23 cellular contexts compared by ENCODE assay signal in the genomic region with DNA sequence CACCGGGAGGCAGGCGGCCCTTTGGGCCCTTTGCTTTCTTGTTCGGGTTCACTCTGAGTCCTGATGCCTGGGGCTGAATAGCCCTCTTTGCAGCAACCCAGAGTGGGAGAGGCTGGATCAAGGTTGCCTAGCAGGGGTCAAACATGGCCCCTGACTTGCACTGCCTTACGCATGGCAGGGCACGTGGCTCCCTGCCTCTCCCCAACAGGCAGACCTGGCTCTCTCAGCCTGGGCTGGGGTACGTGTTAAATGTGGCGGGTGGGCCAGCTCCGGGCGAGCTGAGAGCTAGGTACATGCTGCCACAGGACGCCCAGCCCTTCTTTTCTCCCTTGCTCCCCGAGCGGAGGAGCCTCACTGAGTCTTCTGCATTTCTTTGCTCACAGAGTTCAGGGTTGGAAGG. TPM values are rescaled to one million over a fixed set of nuclear protein-coding genes. Genes with fewer than 3 reads are reported as not detected.
"Had no signal": no experiment of that assay in that cellular context is flagged by ENCODE, and none has a peak within 500 bp of the region (broad histone marks: within the 10 kb centered on the region; RNA-seq: fewer than 3 reads in every experiment).

No MANE protein-coding gene starts in this region.

- H3K4me3 ChIP-seq: breast epithelium, gastrocnemius medialis, left lung, mucosa of descending colon, sigmoid colon, suprapubic skin, upper lobe of left lung had no signal

- H3K27me3 ChIP-seq: breast epithelium, gastrocnemius medialis, left lung, sigmoid colon, suprapubic skin, upper lobe of left lung had no signal

- H3K4me1 ChIP-seq: gastrocnemius medialis, sigmoid colon had no signal

- H3K4me3 Mint-ChIP-seq: activated naive CD4-positive, alpha-beta T cell treated with anti-CD3 and anti-CD28 coated beads, Interleukin-2, amount 50 U/mL, for 24 hours; activated T-cell treated with anti-CD3 and anti-CD28 coated beads, Interleukin-2, amount 50 U/mL, for 72 hours; naive thymus-derived CD4-positive, alpha-beta T cell; stimulated activated naive CD8-positive, alpha-beta T cell treated with anti-CD3 and anti-CD28 coated beads, Interleukin-15, Interleukin-2, amounts not matched to agents 100 ng/mL and 50 ng/mL, for 24 hours had no signal

- H3K27ac Mint-ChIP-seq: activated naive CD4-positive, alpha-beta T cell treated with anti-CD3 and anti-CD28 coated beads, Interleukin-2, amount 50 U/mL, for 24 hours; activated T-cell treated with anti-CD3 and anti-CD28 coated beads, Interleukin-2, amount 50 U/mL, for 72 hours; naive thymus-derived CD4-positive, alpha-beta T cell; stimulated activated naive CD8-positive, alpha-beta T cell treated with anti-CD3 and anti-CD28 coated beads, Interleukin-15, Interleukin-2, amounts not matched to agents 100 ng/mL and 50 ng/mL, for 24 hours had no signal

- H3K36me3 ChIP-seq: breast epithelium, gastrocnemius medialis, left lung, sigmoid colon, upper lobe of left lung had no signal

- H3K36me3 Mint-ChIP-seq: activated naive CD4-positive, alpha-beta T cell treated with anti-CD3 and anti-CD28 coated beads, Interleukin-2, amount 50 U/mL, for 24 hours; naive thymus-derived CD4-positive, alpha-beta T cell had no signal

- H3K9me3 Mint-ChIP-seq: activated naive CD4-positive, alpha-beta T cell treated with anti-CD3 and anti-CD28 coated beads, Interleukin-2, amount 50 U/mL, for 24 hours; activated T-cell treated with anti-CD3 and anti-CD28 coated beads, Interleukin-2, amount 50 U/mL, for 72 hours; naive thymus-derived CD4-positive, alpha-beta T cell; stimulated activated naive CD8-positive, alpha-beta T cell treated with anti-CD3 and anti-CD28 coated beads, Interleukin-15, Interleukin-2, amounts not matched to agents 100 ng/mL and 50 ng/mL, for 24 hours had no signal

- H3K27ac ChIP-seq: gastrocnemius medialis, left lung, sigmoid colon, suprapubic skin, upper lobe of left lung had no signal

- H3K27me3 Mint-ChIP-seq: activated naive CD4-positive, alpha-beta T cell treated with anti-CD3 and anti-CD28 coated beads, Interleukin-2, amount 50 U/mL, for 24 hours had no signal

- DNase-seq: activated CD4-positive, alpha-beta T cell treated with anti-CD3 and anti-CD28 coated beads for 1 hour; activated effector memory CD4-positive, alpha-beta T cell treated with anti-CD3 and anti-CD28 coated beads, Interleukin-2, amount 50 U/mL, for 16 hours; activated T-cell treated with anti-CD3 and anti-CD28 coated beads, Interleukin-2, amount 50 U/mL, for 72 hours; cerebellar nuclear complex; cortex of kidney; effector CD4-positive, alpha-beta T cell; gastrocnemius medialis; head of caudate nucleus; mucosa of descending colon; naive thymus-derived CD4-positive, alpha-beta T cell; sigmoid colon; T1000; upper lobe of left lung had no signal

- FAIRE-seq: astrocyte had no signal

- ATAC-seq: activated T-cell treated with anti-CD3 and anti-CD28 coated beads, Interleukin-2, amount 50 U/mL, for 72 hours; esophagus mucosa; gastrocnemius medialis; left lung; mucosa of descending colon; naive thymus-derived CD4-positive, alpha-beta T cell had no signal

- H3K9me3 ChIP-seq: breast epithelium, gastrocnemius medialis, left lung, mucosa of descending colon, sigmoid colon, suprapubic skin, upper lobe of left lung had no signal

RNA-seq across cellular contexts. Expression of gene C6orf132, which starts 7.3 kb away (rescaled TPM):
- polyA plus RNA-seq: naive thymus-derived CD4-positive, alpha-beta T cell had no signal

RNA-seq across cellular contexts. Expression of gene GUCA1A, which starts 38.0 kb away (rescaled TPM):
- total RNA-seq: activated CD8-positive, alpha-beta memory T cell treated with anti-CD3 and anti-CD28 coated beads for 36 hours; breast epithelium; esophagus mucosa; gastrocnemius medialis; lung microvascular endothelial cell; mucosa of descending colon; naive thymus-derived CD4-positive, alpha-beta T cell; T-helper 1 cell treated with Interleukin-12 subunit alpha and Interleukin-12 subunit beta and Interleukin-4 antibody, amounts not matched to agents 30 ng/mL and 1 ng/mL, for 36 hours; upper lobe of left lung had no signal
- polyA plus RNA-seq: naive thymus-derived CD4-positive, alpha-beta T cell had no signal
